15 cellular contexts compared by ENCODE assay signal in the genomic region with DNA sequence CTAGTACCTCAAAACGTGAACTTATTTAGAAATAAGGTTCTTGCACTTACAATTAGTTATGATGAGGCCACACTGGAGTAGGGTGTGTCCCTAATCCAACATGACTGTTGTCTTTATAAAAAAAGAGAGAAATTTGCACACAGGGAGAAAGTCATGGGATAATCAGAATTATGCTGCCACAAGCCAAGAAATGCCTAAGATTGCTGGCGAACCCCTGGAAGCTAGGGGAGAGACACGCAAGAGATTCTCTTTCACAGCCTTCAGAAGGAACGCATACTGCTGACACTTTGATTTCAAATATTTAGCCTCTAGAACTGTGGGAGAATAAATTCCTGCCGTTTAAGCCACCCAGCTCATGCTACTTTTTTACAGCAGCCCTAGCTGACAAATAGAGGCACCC.
A peak's percentile ranks its signal among the peaks of the same experiment; 100 is the strongest.
DNase-seq lines count a peak whose midpoint lies in the region; ATAC-seq and TF ChIP-seq lines count a peak whose summit lies in the region.
"Had no signal": no experiment of that assay in that cellular context is flagged by ENCODE, and none has a peak within 500 bp of the region (broad histone marks: within the 10 kb centered on the region; RNA-seq: fewer than 3 reads in every experiment).

No MANE protein-coding gene starts in this region.

- H3K18ac ChIP-seq in mesenchymal stem cell (ENCODE audit: low read depth in 1 of 2, low read length in 2 of 2), result no peak overlapping the region

- no peak overlapping the region for H4K8ac ChIP-seq in mesenchymal stem cell (ENCODE audit: low read length)

- H3K4me3 ChIP-seq in AG10803 (ENCODE audit: low read length) (no peak overlapping the region), astrocyte of the cerebellum (ENCODE audit: low read depth, low read length) (no peak overlapping the region), mesenchymal stem cell (ENCODE audit: insufficient read depth in 1 of 2, low read depth in 1 of 2, low read length in 2 of 2) (no peak overlapping the region), tibial artery (no peak overlapping the region), suprapubic skin (no peak overlapping the region)
- H3K4me3 ChIP-seq: BLaER1, HAP-1 had no signal

- no peaks in the 10 kb centered on the region for H3K9me3 Mint-ChIP-seq in activated CD4-positive, alpha-beta T cell treated with anti-CD3 and anti-CD28 coated beads, Interleukin-2, amount 10 ng/mL, durations not matched to agents 7 days and 5 days
- no peaks in the 10 kb centered on the region for H3K9me3 Mint-ChIP-seq in activated CD4-positive, alpha-beta T cell treated with anti-CD3 and anti-CD28 coated beads for 36 hours (ENCODE audit: low read depth)
- H3K9me3 Mint-ChIP-seq: CD4-positive, alpha-beta memory T cell had no signal

- H3K36me3 ChIP-seq in mesenchymal stem cell (ENCODE audit: control insufficient read depth in 1 of 2, insufficient read depth in 2 of 2, low read depth in 1 of 2, low read length in 2 of 2) (no peaks in the 10 kb centered on the region), tibial artery (no peaks in the 10 kb centered on the region), suprapubic skin (no peaks in the 10 kb centered on the region)
- H3K36me3 ChIP-seq: BLaER1, HAP-1 had no signal

- no peak for TF ChIP-seq POLR2A in suprapubic skin (IDR thresholded peaks at IDR 0.05)

- H3K36me3 Mint-ChIP-seq in activated CD4-positive, alpha-beta T cell treated with anti-CD3 and anti-CD28 coated beads, Interleukin-2, amount 10 ng/mL, durations not matched to agents 7 days and 5 days (ENCODE audit: low read depth), result no peaks in the 10 kb centered on the region
- no peaks in the 10 kb centered on the region for H3K36me3 Mint-ChIP-seq in activated CD4-positive, alpha-beta T cell treated with anti-CD3 and anti-CD28 coated beads for 36 hours (ENCODE audit: low read depth)
- H3K36me3 Mint-ChIP-seq: CD14-positive monocyte; CD4-positive, alpha-beta memory T cell had no signal

- H3K27me3 Mint-ChIP-seq in activated CD4-positive, alpha-beta T cell treated with anti-CD3 and anti-CD28 coated beads, Interleukin-2, amount 10 ng/mL, durations not matched to agents 7 days and 5 days, result peaks cover 18% of the 10 kb centered on the region
- peaks cover 18% of the 10 kb centered on the region for H3K27me3 Mint-ChIP-seq in activated CD4-positive, alpha-beta T cell treated with anti-CD3 and anti-CD28 coated beads for 36 hours

- H2BK120ac ChIP-seq in mesenchymal stem cell (ENCODE audit: low read depth, low read length), result no peak overlapping the region

- WGBS in mesenchymal stem cell, result 95% methylated on average over 5 of the region's 5 CpGs
- 56% methylated on average over 5 of the region's 5 CpGs for WGBS in suprapubic skin

- peaks cover 6% of the 10 kb centered on the region for H3K4me1 Mint-ChIP-seq in activated CD4-positive, alpha-beta T cell treated with anti-CD3 and anti-CD28 coated beads, Interleukin-2, amount 10 ng/mL, durations not matched to agents 7 days and 5 days
- H3K4me1 Mint-ChIP-seq in activated CD4-positive, alpha-beta T cell treated with anti-CD3 and anti-CD28 coated beads for 36 hours, result peaks cover 12% of the 10 kb centered on the region

- H3K79me1 ChIP-seq in mesenchymal stem cell (replicated peaks; ENCODE audit: low read length, poor library complexity, severe bottlenecking), result no peaks in the 10 kb centered on the region

- no peak overlapping the region for H2AFZ ChIP-seq in mesenchymal stem cell (ENCODE audit: low read depth, low read length)

- no peak overlapping the region for H3K23ac ChIP-seq in mesenchymal stem cell (ENCODE audit: low read length in 2 of 2)

- no peaks in the 10 kb centered on the region for H3K9me3 ChIP-seq in mesenchymal stem cell (ENCODE audit: control insufficient read depth, low read length)
- H3K9me3 ChIP-seq in tibial artery, result no peaks in the 10 kb centered on the region
- H3K9me3 ChIP-seq in suprapubic skin, result no peaks in the 10 kb centered on the region
- H3K9me3 ChIP-seq: BLaER1, HAP-1 had no signal

- DNase-seq in AG10803 (ENCODE audit: low read depth), result peak; percentile 69
- DNase-seq in astrocyte of the cerebellum (ENCODE audit: low read depth), result peak; percentile 9
- DNase-seq in mesenchymal stem cell, result no peak
- no peak for DNase-seq in tibial artery
- DNase-seq in activated CD4-positive, alpha-beta T cell treated with anti-CD3 and anti-CD28 coated beads, Interleukin-2, amount 10 ng/mL, durations not matched to agents 7 days and 5 days, result no peak
- no peak for DNase-seq in activated CD4-positive, alpha-beta T cell treated with anti-CD3 and anti-CD28 coated beads for 36 hours
- DNase-seq in suprapubic skin (ENCODE audit: low spot score in 2 of 2), result no peak
- DNase-seq: CD4-positive, alpha-beta memory T cell; DMS153; DMS79; GDM1 had no signal

- peak overlapping the region; percentile 44 for H3K9ac ChIP-seq in mesenchymal stem cell (ENCODE audit: low read length)
- H3K9ac ChIP-seq: BLaER1 had no signal

- H3K14ac ChIP-seq in mesenchymal stem cell (ENCODE audit: low read length in 2 of 2), result no peak overlapping the region

- TF ChIP-seq CTCF in AG10803 (conservative IDR thresholded peaks at IDR 0.05; ENCODE audit: low read length) (no peak), astrocyte of the cerebellum (IDR thresholded peaks at IDR 0.05; ENCODE audit: low read depth, low read length, missing control alignments) (no peak), tibial artery (IDR thresholded peaks at IDR 0.05) (no peak), suprapubic skin (IDR thresholded peaks at IDR 0.05) (no peak)

- H2BK5ac ChIP-seq in mesenchymal stem cell (ENCODE audit: low read depth, low read length, poor library complexity, severe bottlenecking), result no peak overlapping the region

- no peak overlapping the region for H3K4me2 ChIP-seq in mesenchymal stem cell (ENCODE audit: low read length, poor library complexity, severe bottlenecking)
- H3K4me2 ChIP-seq: BLaER1 had no signal

- no peak overlapping the region for H2BK12ac ChIP-seq in mesenchymal stem cell (ENCODE audit: low read length in 2 of 2)

- H2BK15ac ChIP-seq in mesenchymal stem cell (ENCODE audit: low read depth, poor library complexity, severe bottlenecking), result no peak overlapping the region

- H4K91ac ChIP-seq in mesenchymal stem cell (ENCODE audit: low read length), result no peak overlapping the region

- H3K27ac ChIP-seq in mesenchymal stem cell (ENCODE audit: low read length, poor library complexity, severe bottlenecking) (no peak overlapping the region), tibial artery (peak overlapping the region; percentile 22 to 27), suprapubic skin (no peak overlapping the region)
- H3K27ac ChIP-seq: BLaER1, HL-60 had no signal

- in situ Hi-C loops in astrocyte of the cerebellum (cut with HindIII; ENCODE audit: low sequenced_read_pairs), result no loop called here

- H2AK5ac ChIP-seq in mesenchymal stem cell (ENCODE audit: low read length, severe bottlenecking), result no peak overlapping the region

- H3K4me1 ChIP-seq in mesenchymal stem cell (ENCODE audit: control insufficient read depth, insufficient read depth, low read depth, low read length), result no peaks in the 10 kb centered on the region
- H3K4me1 ChIP-seq in tibial artery, result peaks cover 0 to 32% (median 5%) of the 10 kb centered on the region in 4 donors
- no peaks in the 10 kb centered on the region for H3K4me1 ChIP-seq in suprapubic skin
- H3K4me1 ChIP-seq: BLaER1, HAP-1 had no signal

- no peak overlapping the region for H3K4me3 Mint-ChIP-seq in activated CD4-positive, alpha-beta T cell treated with anti-CD3 and anti-CD28 coated beads, Interleukin-2, amount 10 ng/mL, durations not matched to agents 7 days and 5 days
- H3K4me3 Mint-ChIP-seq in activated CD4-positive, alpha-beta T cell treated with anti-CD3 and anti-CD28 coated beads for 36 hours, result no peak overlapping the region
- H3K4me3 Mint-ChIP-seq: CD14-positive monocyte; CD4-positive, alpha-beta memory T cell had no signal

- no peak overlapping the region for H3K4ac ChIP-seq in mesenchymal stem cell (ENCODE audit: low read depth in 1 of 2, low read length in 2 of 2)

- CTCF ChIA-PET in activated CD4-positive, alpha-beta T cell treated with anti-CD3 and anti-CD28 coated beads, Interleukin-2, amount 10 ng/mL, durations not matched to agents 7 days and 5 days (lab: Charles Lee), result no interaction called here
- CTCF ChIA-PET in activated CD4-positive, alpha-beta T cell treated with anti-CD3 and anti-CD28 coated beads for 36 hours (lab: Charles Lee), result no interaction called here

- POLR2A ChIA-PET in activated CD4-positive, alpha-beta T cell treated with anti-CD3 and anti-CD28 coated beads, Interleukin-2, amount 10 ng/mL, durations not matched to agents 7 days and 5 days (lab: Charles Lee), result no interaction called here
- POLR2A ChIA-PET in activated CD4-positive, alpha-beta T cell treated with anti-CD3 and anti-CD28 coated beads for 36 hours (lab: Charles Lee), result no interaction called here

- H3K27ac Mint-ChIP-seq in activated CD4-positive, alpha-beta T cell treated with anti-CD3 and anti-CD28 coated beads, Interleukin-2, amount 10 ng/mL, durations not matched to agents 7 days and 5 days, result no peak overlapping the region
- no peak overlapping the region for H3K27ac Mint-ChIP-seq in activated CD4-positive, alpha-beta T cell treated with anti-CD3 and anti-CD28 coated beads for 36 hours
- H3K27ac Mint-ChIP-seq: CD14-positive monocyte had no signal

- no peak for ATAC-seq in activated CD4-positive, alpha-beta T cell treated with anti-CD3 and anti-CD28 coated beads for 36 hours

- intact Hi-C loops in tibial artery (cut with DNase I; ENCODE audit: low total_unique reads), result no loop called here
- intact Hi-C loops in activated CD4-positive, alpha-beta T cell treated with anti-CD3 and anti-CD28 coated beads for 36 hours (cut with DNase I, micrococcal nuclease), result loop anchor here in 1 of 2 experiments (5.0 kb wide), 1 partner anchor 345 kb away; no protein-coding TSS in a partner anchor

- H3K27me3 ChIP-seq in mesenchymal stem cell (ENCODE audit: control insufficient read depth in 1 of 2, insufficient read depth in 1 of 2, low read length in 2 of 2) (peaks cover 4 to 13% of the 10 kb centered on the region in 2 experiments), tibial artery (peaks cover 0 to 3% of the 10 kb centered on the region in 2 donors), suprapubic skin (no peaks in the 10 kb centered on the region)
- H3K27me3 ChIP-seq: BLaER1 had no signal

- TF ChIP-seq EP300 in suprapubic skin (IDR thresholded peaks at IDR 0.05), result no peak

Comparison
In these comparisons a context has a peak if more than half of its experiments do, and no peak if none do; other contexts are left out.
1. DNase-seq: peak in AG10803 (single experiment) and astrocyte of the cerebellum (single experiment); none in mesenchymal stem cell (single experiment), tibial artery (0 of 2), activated CD4-positive, alpha-beta T cell treated with anti-CD3 and anti-CD28 coated beads, Interleukin-2, amount 10 ng/mL, durations not matched to agents 7 days and 5 days (single experiment), activated CD4-positive, alpha-beta T cell treated with anti-CD3 and anti-CD28 coated beads for 36 hours (single experiment) and suprapubic skin (0 of 2).
2. H3K27ac ChIP-seq: peak in tibial artery (2 of 2); none in mesenchymal stem cell (single experiment) and suprapubic skin (single experiment).